In the genomic region with DNA sequence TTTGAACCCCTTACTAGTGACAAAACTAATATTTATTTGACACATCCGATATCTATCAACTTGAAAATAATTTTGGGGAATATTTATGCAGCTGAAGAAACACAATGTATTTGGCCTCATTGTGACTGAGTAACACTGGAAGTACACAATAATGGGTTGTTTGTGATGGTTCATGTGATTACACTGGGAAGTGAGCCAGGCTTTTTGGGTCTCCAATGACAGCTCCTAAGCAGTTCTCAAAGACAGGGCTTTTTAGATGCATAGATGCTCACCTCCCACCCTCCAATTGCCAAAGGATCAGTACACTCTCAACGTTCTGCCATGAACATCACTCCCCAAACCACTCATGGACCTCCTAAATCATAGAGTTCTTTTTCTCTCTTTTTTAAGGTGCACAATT, we compare ENCODE assay signal across 30 cellular contexts.
DNase-seq lines count a peak whose midpoint lies in the region; ATAC-seq, FAIRE-seq and TF ChIP-seq lines count a peak whose summit lies in the region.
"Had no signal": no experiment of that assay in that cellular context is flagged by ENCODE, and none has a peak within 500 bp of the region (broad histone marks: within the 10 kb centered on the region; RNA-seq: fewer than 3 reads in every experiment).

No MANE protein-coding gene starts in this region.

- FAIRE-seq in H54 (lab: Jason Lieb, UNC), result no peak
- FAIRE-seq: urothelium cell line had no signal

- TF ChIP-seq POLR2A in H54 (IDR thresholded peaks at IDR 0.05; ENCODE audit: low read depth, low read length), result no peak

- no peak for ATAC-seq in GM21360 (IDR thresholded peaks at IDR 0.05; ENCODE audit: unreplicated experiment)
- ATAC-seq: activated naive CD4-positive, alpha-beta T cell treated with anti-CD3 and anti-CD28 coated beads, Interleukin-2, amount 50 U/mL, for 72 hours; heart right ventricle; left cardiac atrium; natural killer cell treated with Interleukin-12 subunit alpha and Interleukin-12 subunit beta and Interleukin-15 and Interleukin-18, amount 100 ng/mL, for 72 hours; stimulated activated naive B cell treated with anti-CD40 and anti-IgM and Interleukin-4, amounts not matched to agents 10 μg/mL and 1 μg/mL and 100 μg/mL, for 72 hours had no signal

- peak overlapping the region; percentile 98 for H3K27ac ChIP-seq in cingulate gyrus (ENCODE audit: low read depth, low read length)
- H3K27ac ChIP-seq: GM23248, heart right ventricle, Peyer's patch, skin epidermis, suprapubic skin had no signal

- peak; percentile 88 for DNase-seq in Ammon's horn (ENCODE audit: low spot score)
- DNase-seq in NCI-H748 (lab: John Stamatoyannopoulos, UW; ENCODE audit: unreplicated experiment), result peak; percentile 66
- DNase-seq in medulla oblongata (ENCODE audit: extremely low spot score), result peak; percentile 95
- no peak for DNase-seq in H54 (ENCODE audit: insufficient read length, low spot score)
- DNase-seq in iPS-NIHi11 (ENCODE audit: low spot score), result no peak
- no peak for DNase-seq in ureter (ENCODE audit: low spot score)
- DNase-seq: activated CD4-positive, alpha-beta T cell treated with anti-CD3 and anti-CD28 coated beads, Interleukin-2, amount 10 ng/mL, durations not matched to agents 24 days and 14 days; CD4-positive, CD25-positive, alpha-beta regulatory T cell; DND-41; endodermal cell; GF-D8; GM23248; heart right ventricle; IMR-90; left cardiac atrium; MV-4-11; NCI-H1694; NCI-H2171 treated with DMSO at 0.1 percent for 48 hours; NCI-H526; Peyer's patch; SHP77 treated with DMSO at 0.1 percent for 48 hours; stimulated activated naive B cell treated with anti-CD40 and anti-IgM and Interleukin-4, amounts not matched to agents 10 μg/mL and 1 μg/mL and 100 μg/mL, for 72 hours; T-helper 9 cell had no signal

Comparison
In these comparisons a context has a peak if more than half of its experiments do, and no peak if none do; other contexts are left out.
1. DNase-seq: peak in Ammon's horn (single experiment), NCI-H748 (single experiment) and medulla oblongata (single experiment); none in H54 (single experiment), iPS-NIHi11 (single experiment) and ureter (single experiment).